ENCODE assay signal across 17 cellular contexts in genomic region chr16:58425245-58425644, GRCh38. TPM values are rescaled to one million over a fixed set of nuclear protein-coding genes. Genes with fewer than 3 reads are reported as not detected.
A peak's percentile ranks its signal among the peaks of the same experiment; 100 is the strongest.
DNase-seq lines count a peak whose midpoint lies in the region; ATAC-seq and TF ChIP-seq lines count a peak whose summit lies in the region.
"Had no signal": no experiment of that assay in that cellular context is flagged by ENCODE, and none has a peak within 500 bp of the region (broad histone marks: within the 10 kb centered on the region; RNA-seq: fewer than 3 reads in every experiment).

No MANE protein-coding gene starts in this region.

- H4K20me1 ChIP-seq in KMS-11 (ENCODE audit: insufficient read depth), result no peaks in the 10 kb centered on the region

- no peak overlapping the region; the same call in 1 of the 2 replicates for H3K27ac ChIP-seq in KMS-11
- peak overlapping the region; percentile 72 for H3K27ac ChIP-seq in caudate nucleus (ENCODE audit: low read depth, low read length)

- peaks cover 15 to 23% (median 19%) of the 10 kb centered on the region in 3 donors for H3K4me1 Mint-ChIP-seq in naive B cell

- ATAC-seq in naive B cell (ENCODE audit: low read depth in 2 of 2), result no peak
- ATAC-seq in HG03342 (IDR thresholded peaks at IDR 0.05; ENCODE audit: unreplicated experiment), result no peak

- H3K79me2 ChIP-seq in KMS-11 (ENCODE audit: insufficient read depth, low read depth), result no peaks in the 10 kb centered on the region

- no peaks in the 10 kb centered on the region for H3K36me3 ChIP-seq in KMS-11 (ENCODE audit: insufficient read depth)

- H3K9ac ChIP-seq in KMS-11, result no peak overlapping the region

- H2AFZ ChIP-seq in KMS-11 (ENCODE audit: low read depth), result 0 out of 2 replicates have a peak overlapping the region, but pooled peaks have one; percentile 49

- H3K4me3 Mint-ChIP-seq in naive B cell, result no peak overlapping the region

- no peaks in the 10 kb centered on the region for H3K27me3 ChIP-seq in KMS-11 (ENCODE audit: insufficient read depth, low read depth)

- no peak for TF ChIP-seq CTCF in KMS-11 (conservative IDR thresholded peaks at IDR 0.05; ENCODE audit: low read depth, low read length)

- H3K27me3 Mint-ChIP-seq in naive B cell, result peaks cover 0 to 6% (median 4%) of the 10 kb centered on the region in 3 donors

- H3K4me1 ChIP-seq in KMS-11 (ENCODE audit: low read depth, poor library complexity, severe bottlenecking), result peaks cover 19% of the 10 kb centered on the region

- peak overlapping the region in 4 of 6 donors; percentile 22 to 86 (median 76) for H3K27ac Mint-ChIP-seq in naive B cell

- peaks cover 0 to 2% (median 0%) of the 10 kb centered on the region in 7 donors for H3K9me3 Mint-ChIP-seq in naive B cell

- no peak overlapping the region for H3K4me3 ChIP-seq in KMS-11 (IDR thresholded peaks at IDR 0.05; ENCODE audit: insufficient read depth, low read depth, low read length)

- no peaks in the 10 kb centered on the region for H3K36me3 Mint-ChIP-seq in naive B cell

- DNase-seq in activated effector memory CD4-positive, alpha-beta T cell treated with anti-CD3 and anti-CD28 coated beads, Interleukin-2, amount 50 U/mL, for 16 hours, result peak; percentile 13
- DNase-seq in activated effector memory CD4-positive, alpha-beta T cell treated with Interleukin-2 at 50 U/mL for 16 hours, result no peak
- DNase-seq in caudate nucleus (lab: John Stamatoyannopoulos, UW) (no peak), naive B cell (no peak), MV-4-11 (lab: John Stamatoyannopoulos, UW) (no peak), NCI-H2196 treated with DMSO at 0.1 percent for 48 hours (lab: John Stamatoyannopoulos, UW; ENCODE audit: unreplicated experiment) (no peak)
- DNase-seq: 8988T; COR-L47; DMS153; H7; IMR-90; NCI-H1048; NCI-H345; NCI-H526 treated with DMSO at 0.1 percent for 48 hours; NK-92 treated with Interleukin-12 subunit alpha and Interleukin-12 subunit beta, amount 100 ng/mL, for 24 hours had no signal

- no peak overlapping the region; the same call in 1 of the 2 replicates for H3K4me2 ChIP-seq in KMS-11

RNA-seq across cellular contexts. Expression of gene GINS3, which starts 33.0 kb away (rescaled TPM):
- polyA plus RNA-seq in naive B cell (ENCODE audit: low read depth in 6 of 6), result 1 to 10 TPM in 5 of 6 donors, under 1 TPM in 1; 0.26 to 3.6 (median 2.2) TPM
